ENCODE assay signal across 9 cellular contexts in the genomic region with DNA sequence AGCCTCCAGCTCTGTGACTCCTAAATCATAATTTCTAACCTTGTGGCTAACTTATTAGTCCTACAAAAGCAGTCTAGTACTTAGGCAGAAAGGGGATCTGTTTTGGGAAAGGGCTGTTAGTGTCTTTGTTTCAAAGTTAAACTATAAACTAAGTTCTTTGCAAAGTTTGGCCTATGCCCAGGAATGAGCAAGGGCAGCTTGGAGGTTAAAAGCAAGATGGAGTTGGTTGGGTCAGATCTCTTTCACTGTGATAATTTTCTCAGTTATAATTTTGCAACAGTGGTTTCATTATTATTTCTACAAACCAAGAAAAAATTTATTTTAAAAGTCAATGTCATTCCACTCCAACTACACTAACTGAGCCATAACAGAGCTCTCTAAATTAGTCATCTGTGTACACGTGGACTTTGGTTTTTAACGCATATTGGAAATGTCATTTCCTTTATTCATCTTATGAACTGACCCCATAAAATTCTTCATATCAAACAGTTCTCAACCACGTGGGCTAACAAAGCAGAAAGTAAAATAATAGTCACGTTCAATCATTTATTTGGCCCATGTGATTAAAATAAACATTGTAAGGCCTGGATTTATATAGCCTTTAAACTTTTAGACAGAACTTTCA.
DNase-seq lines count a peak whose midpoint lies in the region; ATAC-seq and TF ChIP-seq lines count a peak whose summit lies in the region.
"Had no signal": no experiment of that assay in that cellular context is flagged by ENCODE, and none has a peak within 500 bp of the region (broad histone marks: within the 10 kb centered on the region; RNA-seq: fewer than 3 reads in every experiment).

No MANE protein-coding gene starts in this region.

- peaks cover 0 to 16% (median 7%) of the 10 kb centered on the region in 4 donors for H3K9me3 ChIP-seq in esophagus muscularis mucosa

- no peaks in the 10 kb centered on the region for H3K36me3 ChIP-seq in esophagus muscularis mucosa

- H3K27me3 ChIP-seq in esophagus muscularis mucosa: no peaks in the 10 kb centered on the region

- H3K4me3 ChIP-seq in esophagus muscularis mucosa: no peak overlapping the region

- DNase-seq in DMS53 (lab: John Stamatoyannopoulos, UW) (peak; percentile 74), GM19240 (ENCODE audit: insufficient read length, low spot score) (peak; percentile 12), RKO (ENCODE audit: low spot score) (peak; percentile 19), C1 segment of cervical spinal cord (lab: John Stamatoyannopoulos, UW) (no peak), activated gamma-delta T cell (lab: John Stamatoyannopoulos, UW) (no peak), esophagus muscularis mucosa (ENCODE audit: extremely low spot score) (no peak)
- DNase-seq in stimulated activated CD4-positive, alpha-beta T cell treated with anti-CD3 and anti-CD28 coated beads, Interleukin-12 subunit alpha, Interleukin-12 subunit beta, amount 100 ng/mL, for 4 hours: no peak
- DNase-seq: nucleus accumbens had no signal

- intact Hi-C loops in esophagus muscularis mucosa (cut with DNase I): no loop called here

- no peak for TF ChIP-seq EP300 in esophagus muscularis mucosa (IDR thresholded peaks at IDR 0.05)

- no peak overlapping the region for H3K27ac ChIP-seq in esophagus muscularis mucosa (replicated peaks in 1 of 4)

- peak; percentile 91 for ATAC-seq in HG02885 (IDR thresholded peaks at IDR 0.05; ENCODE audit: poor library complexity, unreplicated experiment)

- no peaks in the 10 kb centered on the region for H3K4me1 ChIP-seq in esophagus muscularis mucosa

- no peak for TF ChIP-seq POLR2A in esophagus muscularis mucosa (IDR thresholded peaks at IDR 0.05; ENCODE audit: low read depth)

- 38% methylated on average over 4 of the region's 4 CpGs for WGBS in esophagus muscularis mucosa

- no peak for TF ChIP-seq CTCF in esophagus muscularis mucosa (IDR thresholded peaks at IDR 0.05)

Comparison
In these comparisons a context has a peak if more than half of its experiments do, and no peak if none do; other contexts are left out.
1. DNase-seq: peak in DMS53 (single experiment), GM19240 (single experiment) and RKO (single experiment); none in C1 segment of cervical spinal cord (0 of 14), activated gamma-delta T cell (single experiment), esophagus muscularis mucosa (single experiment) and stimulated activated CD4-positive, alpha-beta T cell treated with anti-CD3 and anti-CD28 coated beads, Interleukin-12 subunit alpha, Interleukin-12 subunit beta, amount 100 ng/mL, for 4 hours (single experiment).